In the genomic region with DNA sequence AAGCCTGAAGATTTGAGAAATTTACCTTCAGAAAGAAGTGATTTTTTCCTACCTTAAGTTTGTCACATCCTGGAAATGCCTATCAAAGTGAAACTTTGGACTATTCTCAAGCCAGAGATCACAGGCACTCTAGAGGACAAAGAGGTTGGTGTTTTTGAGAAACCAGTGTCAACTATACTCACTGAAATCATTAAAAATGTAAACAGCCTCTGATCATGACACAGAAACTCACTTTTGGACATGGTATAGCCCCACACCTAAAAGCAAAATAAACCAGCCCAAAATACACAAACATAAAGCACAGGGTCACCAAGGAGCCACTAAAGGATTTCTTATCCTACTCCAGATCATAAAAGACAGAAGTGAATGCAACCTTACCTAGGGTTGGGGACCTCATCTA, we compare ENCODE assay signal across 1 cellular context.
TF ChIP-seq lines count a peak whose summit lies in the region.

No MANE protein-coding gene starts in this region.

TF ChIP-seq in HepG2, 621 proteins besides CTCF, POLR2A, EP300 and RAD21 (continued from another document and continues in another):
- TF ChIP-seq ZSCAN22 (CRISPR knock-in tag; IDR thresholded peaks at IDR 0.05) (no peak), ERF (CRISPR knock-in tag; IDR thresholded peaks at IDR 0.05) (no peak), GATAD2A (CRISPR knock-in tag; IDR thresholded peaks at IDR 0.05) (peak; percentile 87), ZNF235 (CRISPR knock-in tag; IDR thresholded peaks at IDR 0.05; ENCODE audit: borderline replicate concordance) (no peak), ZNF260 (CRISPR knock-in tag; IDR thresholded peaks at IDR 0.05; ENCODE audit: borderline replicate concordance, low read depth) (no peak), ZNF660 (CRISPR knock-in tag; IDR thresholded peaks at IDR 0.05; ENCODE audit: borderline replicate concordance, low read depth) (no peak), NFIC (IDR thresholded peaks at IDR 0.05; ENCODE audit: low read length) (peak; percentile 80; the same call in 1 of the 2 replicates), ZNF180 (CRISPR knock-in tag; IDR thresholded peaks at IDR 0.05; ENCODE audit: borderline replicate concordance, low read depth) (no peak), AKAP8 (CRISPR knock-in tag; IDR thresholded peaks at IDR 0.05) (no peak), ZBTB21 (CRISPR knock-in tag; IDR thresholded peaks at IDR 0.05) (no peak), ATF1 (CRISPR knock-in tag; IDR thresholded peaks at IDR 0.05) (no peak), GFI1 (CRISPR knock-in tag; IDR thresholded peaks at IDR 0.05; ENCODE audit: borderline replicate concordance) (peak; percentile 64), ZNF292 (CRISPR knock-in tag; IDR thresholded peaks at IDR 0.05; ENCODE audit: borderline replicate concordance, low read depth) (peak; percentile 17; the same call in 1 of the 2 replicates), CENPX (CRISPR knock-in tag; IDR thresholded peaks at IDR 0.05) (no peak), ZIK1 (CRISPR knock-in tag; IDR thresholded peaks at IDR 0.05; ENCODE audit: borderline replicate concordance, low read depth) (no peak), MIER3 (CRISPR knock-in tag; IDR thresholded peaks at IDR 0.05; ENCODE audit: borderline replicate concordance) (no peak), SAP130 (CRISPR knock-in tag; IDR thresholded peaks at IDR 0.05; ENCODE audit: low read depth) (peak; percentile 56), POGZ (CRISPR knock-in tag; IDR thresholded peaks at IDR 0.05) (0 out of 2 replicates have a peak, but pooled peaks have one; percentile 17), KLF13 (CRISPR knock-in tag; IDR thresholded peaks at IDR 0.05) (no peak), TCF7L2 (IDR thresholded peaks at IDR 0.05; ENCODE audit: low read depth, low read length) (no peak), FLYWCH1 (CRISPR knock-in tag; IDR thresholded peaks at IDR 0.05) (no peak), DR1 (CRISPR knock-in tag; IDR thresholded peaks at IDR 0.05) (no peak), ZBTB7A (CRISPR knock-in tag; IDR thresholded peaks at IDR 0.05) (no peak), EZH2 (conservative IDR thresholded peaks at IDR 0.05; ENCODE audit: low read depth, low read length) (no peak), ZFP82 (CRISPR knock-in tag; IDR thresholded peaks at IDR 0.05; ENCODE audit: borderline replicate concordance) (no peak), KAT8 (CRISPR knock-in tag; IDR thresholded peaks at IDR 0.05) (no peak), ZNF207 (IDR thresholded peaks at IDR 0.05; ENCODE audit: borderline replicate concordance) (no peak), ZNF251 (CRISPR knock-in tag; IDR thresholded peaks at IDR 0.05) (no peak), SOX13 (IDR thresholded peaks at IDR 0.05) (no peak; the same call in 1 of the 2 replicates), SOX13 (CRISPR knock-in tag; conservative IDR thresholded peaks at IDR 0.05 in 1 of 2, IDR thresholded peaks at IDR 0.05 in 1 of 2) (peak in 1 of 2 experiments; percentile 86; a peak in 2 of 4 replicates), NR2F2 (IDR thresholded peaks at IDR 0.05; ENCODE audit: borderline replicate concordance, low read depth) (peak; percentile 45; the same call in 1 of the 2 replicates), ZNF274 (CRISPR knock-in tag; IDR thresholded peaks at IDR 0.05) (no peak), TBP (CRISPR knock-in tag; IDR thresholded peaks at IDR 0.05) (no peak), SRSF4 (IDR thresholded peaks at IDR 0.05; ENCODE audit: low read depth, low read length, poor library complexity, severe bottlenecking) (no peak), MAZ (IDR thresholded peaks at IDR 0.05; ENCODE audit: borderline replicate concordance, low read depth, low read length) (no peak), MAZ (CRISPR knock-in tag; IDR thresholded peaks at IDR 0.05; ENCODE audit: low read depth) (no peak)
- TF ChIP-seq, protein P1, sequence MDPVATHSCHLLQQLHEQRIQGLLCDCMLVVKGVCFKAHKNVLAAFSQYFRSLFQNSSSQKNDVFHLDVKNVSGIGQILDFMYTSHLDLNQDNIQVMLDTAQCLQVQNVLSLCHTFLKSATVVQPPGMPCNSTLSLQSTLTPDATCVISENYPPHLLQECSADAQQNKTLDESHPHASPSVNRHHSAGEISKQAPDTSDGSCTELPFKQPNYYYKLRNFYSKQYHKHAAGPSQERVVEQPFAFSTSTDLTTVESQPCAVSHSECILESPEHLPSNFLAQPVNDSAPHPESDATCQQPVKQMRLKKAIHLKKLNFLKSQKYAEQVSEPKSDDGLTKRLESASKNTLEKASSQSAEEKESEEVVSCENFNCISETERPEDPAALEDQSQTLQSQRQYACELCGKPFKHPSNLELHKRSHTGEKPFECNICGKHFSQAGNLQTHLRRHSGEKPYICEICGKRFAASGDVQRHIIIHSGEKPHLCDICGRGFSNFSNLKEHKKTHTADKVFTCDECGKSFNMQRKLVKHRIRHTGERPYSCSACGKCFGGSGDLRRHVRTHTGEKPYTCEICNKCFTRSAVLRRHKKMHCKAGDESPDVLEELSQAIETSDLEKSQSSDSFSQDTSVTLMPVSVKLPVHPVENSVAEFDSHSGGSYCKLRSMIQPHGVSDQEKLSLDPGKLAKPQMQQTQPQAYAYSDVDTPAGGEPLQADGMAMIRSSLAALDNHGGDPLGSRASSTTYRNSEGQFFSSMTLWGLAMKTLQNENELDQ (CRISPR knock-in tag; IDR thresholded peaks at IDR 0.05; ENCODE audit: borderline replicate concordance), result no peak
- TF ChIP-seq, protein P2, sequence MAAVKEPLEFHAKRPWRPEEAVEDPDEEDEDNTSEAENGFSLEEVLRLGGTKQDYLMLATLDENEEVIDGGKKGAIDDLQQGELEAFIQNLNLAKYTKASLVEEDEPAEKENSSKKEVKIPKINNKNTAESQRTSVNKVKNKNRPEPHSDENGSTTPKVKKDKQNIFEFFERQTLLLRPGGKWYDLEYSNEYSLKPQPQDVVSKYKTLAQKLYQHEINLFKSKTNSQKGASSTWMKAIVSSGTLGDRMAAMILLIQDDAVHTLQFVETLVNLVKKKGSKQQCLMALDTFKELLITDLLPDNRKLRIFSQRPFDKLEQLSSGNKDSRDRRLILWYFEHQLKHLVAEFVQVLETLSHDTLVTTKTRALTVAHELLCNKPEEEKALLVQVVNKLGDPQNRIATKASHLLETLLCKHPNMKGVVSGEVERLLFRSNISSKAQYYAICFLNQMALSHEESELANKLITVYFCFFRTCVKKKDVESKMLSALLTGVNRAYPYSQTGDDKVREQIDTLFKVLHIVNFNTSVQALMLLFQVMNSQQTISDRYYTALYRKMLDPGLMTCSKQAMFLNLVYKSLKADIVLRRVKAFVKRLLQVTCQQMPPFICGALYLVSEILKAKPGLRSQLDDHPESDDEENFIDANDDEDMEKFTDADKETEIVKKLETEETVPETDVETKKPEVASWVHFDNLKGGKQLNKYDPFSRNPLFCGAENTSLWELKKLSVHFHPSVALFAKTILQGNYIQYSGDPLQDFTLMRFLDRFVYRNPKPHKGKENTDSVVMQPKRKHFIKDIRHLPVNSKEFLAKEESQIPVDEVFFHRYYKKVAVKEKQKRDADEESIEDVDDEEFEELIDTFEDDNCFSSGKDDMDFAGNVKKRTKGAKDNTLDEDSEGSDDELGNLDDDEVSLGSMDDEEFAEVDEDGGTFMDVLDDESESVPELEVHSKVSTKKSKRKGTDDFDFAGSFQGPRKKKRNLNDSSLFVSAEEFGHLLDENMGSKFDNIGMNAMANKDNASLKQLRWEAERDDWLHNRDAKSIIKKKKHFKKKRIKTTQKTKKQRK (IDR thresholded peaks at IDR 0.05; ENCODE audit: low read length), result no peak
- TF ChIP-seq, protein P3, sequence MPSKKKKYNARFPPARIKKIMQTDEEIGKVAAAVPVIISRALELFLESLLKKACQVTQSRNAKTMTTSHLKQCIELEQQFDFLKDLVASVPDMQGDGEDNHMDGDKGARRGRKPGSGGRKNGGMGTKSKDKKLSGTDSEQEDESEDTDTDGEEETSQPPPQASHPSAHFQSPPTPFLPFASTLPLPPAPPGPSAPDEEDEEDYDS (CRISPR knock-in tag; IDR thresholded peaks at IDR 0.05), result 0 out of 2 replicates have a peak, but pooled peaks have one; percentile 24
- TF ChIP-seq, protein P4, sequence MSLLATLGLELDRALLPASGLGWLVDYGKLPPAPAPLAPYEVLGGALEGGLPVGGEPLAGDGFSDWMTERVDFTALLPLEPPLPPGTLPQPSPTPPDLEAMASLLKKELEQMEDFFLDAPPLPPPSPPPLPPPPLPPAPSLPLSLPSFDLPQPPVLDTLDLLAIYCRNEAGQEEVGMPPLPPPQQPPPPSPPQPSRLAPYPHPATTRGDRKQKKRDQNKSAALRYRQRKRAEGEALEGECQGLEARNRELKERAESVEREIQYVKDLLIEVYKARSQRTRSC (CRISPR knock-in tag; IDR thresholded peaks at IDR 0.05; ENCODE audit: low read depth), result no peak
- TF ChIP-seq, protein P5, sequence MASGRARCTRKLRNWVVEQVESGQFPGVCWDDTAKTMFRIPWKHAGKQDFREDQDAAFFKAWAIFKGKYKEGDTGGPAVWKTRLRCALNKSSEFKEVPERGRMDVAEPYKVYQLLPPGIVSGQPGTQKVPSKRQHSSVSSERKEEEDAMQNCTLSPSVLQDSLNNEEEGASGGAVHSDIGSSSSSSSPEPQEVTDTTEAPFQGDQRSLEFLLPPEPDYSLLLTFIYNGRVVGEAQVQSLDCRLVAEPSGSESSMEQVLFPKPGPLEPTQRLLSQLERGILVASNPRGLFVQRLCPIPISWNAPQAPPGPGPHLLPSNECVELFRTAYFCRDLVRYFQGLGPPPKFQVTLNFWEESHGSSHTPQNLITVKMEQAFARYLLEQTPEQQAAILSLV (CRISPR knock-in tag; IDR thresholded peaks at IDR 0.05; ENCODE audit: borderline replicate concordance), result no peak
- TF ChIP-seq, protein P6, sequence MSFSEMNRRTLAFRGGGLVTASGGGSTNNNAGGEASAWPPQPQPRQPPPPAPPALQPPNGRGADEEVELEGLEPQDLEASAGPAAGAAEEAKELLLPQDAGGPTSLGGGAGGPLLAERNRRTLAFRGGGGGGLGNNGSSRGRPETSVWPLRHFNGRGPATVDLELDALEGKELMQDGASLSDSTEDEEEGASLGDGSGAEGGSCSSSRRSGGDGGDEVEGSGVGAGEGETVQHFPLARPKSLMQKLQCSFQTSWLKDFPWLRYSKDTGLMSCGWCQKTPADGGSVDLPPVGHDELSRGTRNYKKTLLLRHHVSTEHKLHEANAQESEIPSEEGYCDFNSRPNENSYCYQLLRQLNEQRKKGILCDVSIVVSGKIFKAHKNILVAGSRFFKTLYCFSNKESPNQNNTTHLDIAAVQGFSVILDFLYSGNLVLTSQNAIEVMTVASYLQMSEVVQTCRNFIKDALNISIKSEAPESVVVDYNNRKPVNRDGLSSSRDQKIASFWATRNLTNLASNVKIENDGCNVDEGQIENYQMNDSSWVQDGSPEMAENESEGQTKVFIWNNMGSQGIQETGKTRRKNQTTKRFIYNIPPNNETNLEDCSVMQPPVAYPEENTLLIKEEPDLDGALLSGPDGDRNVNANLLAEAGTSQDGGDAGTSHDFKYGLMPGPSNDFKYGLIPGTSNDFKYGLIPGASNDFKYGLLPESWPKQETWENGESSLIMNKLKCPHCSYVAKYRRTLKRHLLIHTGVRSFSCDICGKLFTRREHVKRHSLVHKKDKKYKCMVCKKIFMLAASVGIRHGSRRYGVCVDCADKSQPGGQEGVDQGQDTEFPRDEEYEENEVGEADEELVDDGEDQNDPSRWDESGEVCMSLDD (CRISPR knock-in tag; IDR thresholded peaks at IDR 0.05; ENCODE audit: borderline replicate concordance), result no peak
- TF ChIP-seq, protein P7, sequence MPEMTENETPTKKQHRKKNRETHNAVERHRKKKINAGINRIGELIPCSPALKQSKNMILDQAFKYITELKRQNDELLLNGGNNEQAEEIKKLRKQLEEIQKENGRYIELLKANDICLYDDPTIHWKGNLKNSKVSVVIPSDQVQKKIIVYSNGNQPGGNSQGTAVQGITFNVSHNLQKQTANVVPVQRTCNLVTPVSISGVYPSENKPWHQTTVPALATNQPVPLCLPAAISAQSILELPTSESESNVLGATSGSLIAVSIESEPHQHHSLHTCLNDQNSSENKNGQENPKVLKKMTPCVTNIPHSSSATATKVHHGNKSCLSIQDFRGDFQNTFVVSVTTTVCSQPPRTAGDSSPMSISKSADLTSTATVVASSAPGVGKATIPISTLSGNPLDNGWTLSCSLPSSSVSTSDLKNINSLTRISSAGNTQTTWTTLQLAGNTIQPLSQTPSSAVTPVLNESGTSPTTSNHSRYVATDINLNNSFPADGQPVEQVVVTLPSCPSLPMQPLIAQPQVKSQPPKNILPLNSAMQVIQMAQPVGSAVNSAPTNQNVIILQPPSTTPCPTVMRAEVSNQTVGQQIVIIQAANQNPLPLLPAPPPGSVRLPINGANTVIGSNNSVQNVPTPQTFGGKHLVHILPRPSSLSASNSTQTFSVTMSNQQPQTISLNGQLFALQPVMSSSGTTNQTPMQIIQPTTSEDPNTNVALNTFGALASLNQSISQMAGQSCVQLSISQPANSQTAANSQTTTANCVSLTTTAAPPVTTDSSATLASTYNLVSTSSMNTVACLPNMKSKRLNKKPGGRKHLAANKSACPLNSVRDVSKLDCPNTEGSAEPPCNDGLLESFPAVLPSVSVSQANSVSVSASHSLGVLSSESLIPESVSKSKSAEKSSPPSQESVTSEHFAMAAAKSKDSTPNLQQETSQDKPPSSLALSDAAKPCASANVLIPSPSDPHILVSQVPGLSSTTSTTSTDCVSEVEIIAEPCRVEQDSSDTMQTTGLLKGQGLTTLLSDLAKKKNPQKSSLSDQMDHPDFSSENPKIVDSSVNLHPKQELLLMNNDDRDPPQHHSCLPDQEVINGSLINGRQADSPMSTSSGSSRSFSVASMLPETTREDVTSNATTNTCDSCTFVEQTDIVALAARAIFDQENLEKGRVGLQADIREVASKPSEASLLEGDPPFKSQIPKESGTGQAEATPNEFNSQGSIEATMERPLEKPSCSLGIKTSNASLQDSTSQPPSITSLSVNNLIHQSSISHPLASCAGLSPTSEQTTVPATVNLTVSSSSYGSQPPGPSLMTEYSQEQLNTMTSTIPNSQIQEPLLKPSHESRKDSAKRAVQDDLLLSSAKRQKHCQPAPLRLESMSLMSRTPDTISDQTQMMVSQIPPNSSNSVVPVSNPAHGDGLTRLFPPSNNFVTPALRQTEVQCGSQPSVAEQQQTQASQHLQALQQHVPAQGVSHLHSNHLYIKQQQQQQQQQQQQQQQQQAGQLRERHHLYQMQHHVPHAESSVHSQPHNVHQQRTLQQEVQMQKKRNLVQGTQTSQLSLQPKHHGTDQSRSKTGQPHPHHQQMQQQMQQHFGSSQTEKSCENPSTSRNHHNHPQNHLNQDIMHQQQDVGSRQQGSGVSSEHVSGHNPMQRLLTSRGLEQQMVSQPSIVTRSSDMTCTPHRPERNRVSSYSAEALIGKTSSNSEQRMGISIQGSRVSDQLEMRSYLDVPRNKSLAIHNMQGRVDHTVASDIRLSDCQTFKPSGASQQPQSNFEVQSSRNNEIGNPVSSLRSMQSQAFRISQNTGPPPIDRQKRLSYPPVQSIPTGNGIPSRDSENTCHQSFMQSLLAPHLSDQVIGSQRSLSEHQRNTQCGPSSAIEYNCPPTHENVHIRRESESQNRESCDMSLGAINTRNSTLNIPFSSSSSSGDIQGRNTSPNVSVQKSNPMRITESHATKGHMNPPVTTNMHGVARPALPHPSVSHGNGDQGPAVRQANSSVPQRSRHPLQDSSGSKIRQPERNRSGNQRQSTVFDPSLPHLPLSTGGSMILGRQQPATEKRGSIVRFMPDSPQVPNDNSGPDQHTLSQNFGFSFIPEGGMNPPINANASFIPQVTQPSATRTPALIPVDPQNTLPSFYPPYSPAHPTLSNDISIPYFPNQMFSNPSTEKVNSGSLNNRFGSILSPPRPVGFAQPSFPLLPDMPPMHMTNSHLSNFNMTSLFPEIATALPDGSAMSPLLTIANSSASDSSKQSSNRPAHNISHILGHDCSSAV (CRISPR knock-in tag; IDR thresholded peaks at IDR 0.05; ENCODE audit: borderline replicate concordance), result no peak
- TF ChIP-seq, protein P8, sequence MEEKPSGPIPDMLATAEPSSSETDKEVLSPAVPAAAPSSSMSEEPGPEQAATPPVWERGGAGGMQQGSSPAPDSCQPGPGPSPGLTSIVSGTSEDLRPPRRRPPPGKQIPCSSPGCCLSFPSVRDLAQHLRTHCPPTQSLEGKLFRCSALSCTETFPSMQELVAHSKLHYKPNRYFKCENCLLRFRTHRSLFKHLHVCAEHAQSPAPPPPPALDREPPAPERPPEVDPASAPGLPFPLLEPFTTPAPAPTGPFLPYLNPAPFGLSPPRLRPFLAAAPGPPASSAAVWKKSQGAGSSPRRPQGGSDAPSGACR (CRISPR knock-in tag; IDR thresholded peaks at IDR 0.05), result 0 out of 2 replicates have a peak, but pooled peaks have one; percentile 25
